ENCODE assay signal across 1 cellular context in genomic region chrX:85003655-85004244, GRCh38.
TF ChIP-seq lines count a peak whose summit lies in the region.

A gene with protein sequence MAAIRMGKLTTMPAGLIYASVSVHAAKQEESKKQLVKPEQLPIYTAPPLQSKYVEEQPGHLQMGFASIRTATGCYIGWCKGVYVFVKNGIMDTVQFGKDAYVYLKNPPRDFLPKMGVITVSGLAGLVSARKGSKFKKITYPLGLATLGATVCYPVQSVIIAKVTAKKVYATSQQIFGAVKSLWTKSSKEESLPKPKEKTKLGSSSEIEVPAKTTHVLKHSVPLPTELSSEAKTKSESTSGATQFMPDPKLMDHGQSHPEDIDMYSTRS (plus strand): TSS chrX:85003877. CDS start chrX:85003913, 36 bp downstream.

TF ChIP-seq in SK-N-SH, 30 proteins besides CTCF, POLR2A, EP300 and RAD21 (continued from another document):
- TF ChIP-seq, protein P1, sequence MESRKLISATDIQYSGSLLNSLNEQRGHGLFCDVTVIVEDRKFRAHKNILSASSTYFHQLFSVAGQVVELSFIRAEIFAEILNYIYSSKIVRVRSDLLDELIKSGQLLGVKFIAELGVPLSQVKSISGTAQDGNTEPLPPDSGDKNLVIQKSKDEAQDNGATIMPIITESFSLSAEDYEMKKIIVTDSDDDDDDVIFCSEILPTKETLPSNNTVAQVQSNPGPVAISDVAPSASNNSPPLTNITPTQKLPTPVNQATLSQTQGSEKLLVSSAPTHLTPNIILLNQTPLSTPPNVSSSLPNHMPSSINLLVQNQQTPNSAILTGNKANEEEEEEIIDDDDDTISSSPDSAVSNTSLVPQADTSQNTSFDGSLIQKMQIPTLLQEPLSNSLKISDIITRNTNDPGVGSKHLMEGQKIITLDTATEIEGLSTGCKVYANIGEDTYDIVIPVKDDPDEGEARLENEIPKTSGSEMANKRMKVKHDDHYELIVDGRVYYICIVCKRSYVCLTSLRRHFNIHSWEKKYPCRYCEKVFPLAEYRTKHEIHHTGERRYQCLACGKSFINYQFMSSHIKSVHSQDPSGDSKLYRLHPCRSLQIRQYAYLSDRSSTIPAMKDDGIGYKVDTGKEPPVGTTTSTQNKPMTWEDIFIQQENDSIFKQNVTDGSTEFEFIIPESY (IDR thresholded peaks at IDR 0.05; ENCODE audit: borderline replicate concordance, low read depth) = no peak; the same call in 1 of the 2 replicates
- no peak for TF ChIP-seq FOXM1 (IDR thresholded peaks at IDR 0.05; ENCODE audit: low read depth)
- TF ChIP-seq TCF12 (IDR thresholded peaks at IDR 0.05) = no peak
- TF ChIP-seq, protein P2, sequence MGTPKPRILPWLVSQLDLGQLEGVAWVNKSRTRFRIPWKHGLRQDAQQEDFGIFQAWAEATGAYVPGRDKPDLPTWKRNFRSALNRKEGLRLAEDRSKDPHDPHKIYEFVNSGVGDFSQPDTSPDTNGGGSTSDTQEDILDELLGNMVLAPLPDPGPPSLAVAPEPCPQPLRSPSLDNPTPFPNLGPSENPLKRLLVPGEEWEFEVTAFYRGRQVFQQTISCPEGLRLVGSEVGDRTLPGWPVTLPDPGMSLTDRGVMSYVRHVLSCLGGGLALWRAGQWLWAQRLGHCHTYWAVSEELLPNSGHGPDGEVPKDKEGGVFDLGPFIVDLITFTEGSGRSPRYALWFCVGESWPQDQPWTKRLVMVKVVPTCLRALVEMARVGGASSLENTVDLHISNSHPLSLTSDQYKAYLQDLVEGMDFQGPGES (IDR thresholded peaks at IDR 0.05; ENCODE audit: low read depth, low read length) = no peak
- no peak for TF ChIP-seq RXRA (IDR thresholded peaks at IDR 0.05; ENCODE audit: borderline replicate concordance, low read depth)
- TF ChIP-seq MXI1 (IDR thresholded peaks at IDR 0.05; ENCODE audit: low read depth, low read length) = peak; percentile 52
- no peak for TF ChIP-seq EZH2phosphoT487 (IDR thresholded peaks at IDR 0.05; ENCODE audit: borderline replicate concordance, low read depth)
- TF ChIP-seq ELF1 (IDR thresholded peaks at IDR 0.05) = peak; percentile 41; the same call in 1 of the 2 replicates
- TF ChIP-seq CHD2 (IDR thresholded peaks at IDR 0.05; ENCODE audit: low read length, partially characterized antibody) = peak; percentile 34
- TF ChIP-seq, protein P3, sequence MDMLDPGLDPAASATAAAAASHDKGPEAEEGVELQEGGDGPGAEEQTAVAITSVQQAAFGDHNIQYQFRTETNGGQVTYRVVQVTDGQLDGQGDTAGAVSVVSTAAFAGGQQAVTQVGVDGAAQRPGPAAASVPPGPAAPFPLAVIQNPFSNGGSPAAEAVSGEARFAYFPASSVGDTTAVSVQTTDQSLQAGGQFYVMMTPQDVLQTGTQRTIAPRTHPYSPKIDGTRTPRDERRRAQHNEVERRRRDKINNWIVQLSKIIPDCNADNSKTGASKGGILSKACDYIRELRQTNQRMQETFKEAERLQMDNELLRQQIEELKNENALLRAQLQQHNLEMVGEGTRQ (IDR thresholded peaks at IDR 0.05; ENCODE audit: borderline replicate concordance, low read depth, low read length) = no peak
- TF ChIP-seq, protein P4, sequence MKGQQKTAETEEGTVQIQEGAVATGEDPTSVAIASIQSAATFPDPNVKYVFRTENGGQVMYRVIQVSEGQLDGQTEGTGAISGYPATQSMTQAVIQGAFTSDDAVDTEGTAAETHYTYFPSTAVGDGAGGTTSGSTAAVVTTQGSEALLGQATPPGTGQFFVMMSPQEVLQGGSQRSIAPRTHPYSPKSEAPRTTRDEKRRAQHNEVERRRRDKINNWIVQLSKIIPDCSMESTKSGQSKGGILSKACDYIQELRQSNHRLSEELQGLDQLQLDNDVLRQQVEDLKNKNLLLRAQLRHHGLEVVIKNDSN (IDR thresholded peaks at IDR 0.05; ENCODE audit: borderline replicate concordance, low read depth) = no peak
- TF ChIP-seq, protein P5, sequence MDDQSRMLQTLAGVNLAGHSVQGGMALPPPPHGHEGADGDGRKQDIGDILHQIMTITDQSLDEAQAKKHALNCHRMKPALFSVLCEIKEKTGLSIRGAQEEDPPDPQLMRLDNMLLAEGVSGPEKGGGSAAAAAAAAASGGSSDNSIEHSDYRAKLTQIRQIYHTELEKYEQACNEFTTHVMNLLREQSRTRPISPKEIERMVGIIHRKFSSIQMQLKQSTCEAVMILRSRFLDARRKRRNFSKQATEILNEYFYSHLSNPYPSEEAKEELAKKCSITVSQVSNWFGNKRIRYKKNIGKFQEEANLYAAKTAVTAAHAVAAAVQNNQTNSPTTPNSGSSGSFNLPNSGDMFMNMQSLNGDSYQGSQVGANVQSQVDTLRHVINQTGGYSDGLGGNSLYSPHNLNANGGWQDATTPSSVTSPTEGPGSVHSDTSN (IDR thresholded peaks at IDR 0.05) = peak; percentile 63
- TF ChIP-seq SMC3 (IDR thresholded peaks at IDR 0.05; ENCODE audit: low read depth, low read length) = no peak
- TF ChIP-seq NFIC (IDR thresholded peaks at IDR 0.05; ENCODE audit: borderline replicate concordance) = 0 out of 2 replicates have a peak, but pooled peaks have one; percentile 6
- TF ChIP-seq RCOR1 (IDR thresholded peaks at IDR 0.05; ENCODE audit: low read length) = no peak
- TF ChIP-seq GABPA (IDR thresholded peaks at IDR 0.05; ENCODE audit: low read depth) = no peak
- TF ChIP-seq JUND (IDR thresholded peaks at IDR 0.05) = no peak
- 0 out of 2 replicates have a peak, but pooled peaks have one; percentile 37 for TF ChIP-seq MAX (IDR thresholded peaks at IDR 0.05; ENCODE audit: low read depth)
